ENCODE assay signal across 17 cellular contexts in genomic region chrX:80576267-80576666, GRCh38.
DNase-seq lines count a peak whose midpoint lies in the region; ATAC-seq and TF ChIP-seq lines count a peak whose summit lies in the region.
"Had no signal": no experiment of that assay in that cellular context is flagged by ENCODE, and none has a peak within 500 bp of the region (broad histone marks: within the 10 kb centered on the region; RNA-seq: fewer than 3 reads in every experiment).

No MANE protein-coding gene starts in this region.

- no peak overlapping the region for H3K27ac ChIP-seq in neural progenitor cell
- H3K27ac ChIP-seq: 22Rv1, BLaER1, C4-2B had no signal

- CTCF ChIA-PET in HEK293T (lab: Yijun Ruan, JAX): no interaction called here

- peaks cover 12% of the 10 kb centered on the region for H3K4me1 Mint-ChIP-seq in neural progenitor cell
- H3K4me1 Mint-ChIP-seq: B cell; CD4-positive, CD25-positive, alpha-beta regulatory T cell had no signal

- H2AFZ ChIP-seq in neural progenitor cell (replicated peaks): peak overlapping the region; percentile 55

- peaks cover 2% of the 10 kb centered on the region for H3K36me3 Mint-ChIP-seq in neural progenitor cell
- H3K36me3 Mint-ChIP-seq: CD4-positive, CD25-positive, alpha-beta regulatory T cell; CD8-positive, alpha-beta T cell had no signal

- no peaks in the 10 kb centered on the region for H3K79me2 ChIP-seq in neural progenitor cell (ENCODE audit: low read depth)

- POLR2A ChIA-PET in HEK293T (lab: Yijun Ruan, JAX): no interaction called here

- no peaks in the 10 kb centered on the region for H3K9me3 ChIP-seq in neural progenitor cell (ENCODE audit: low read depth)
- H3K9me3 ChIP-seq: Caco-2, HAP-1 had no signal

- no peak overlapping the region for H3K27ac Mint-ChIP-seq in neural progenitor cell
- H3K27ac Mint-ChIP-seq: B cell; CD8-positive, alpha-beta T cell had no signal

- no peak overlapping the region for H3K4me3 Mint-ChIP-seq in neural progenitor cell
- H3K4me3 Mint-ChIP-seq: B cell; CD4-positive, CD25-positive, alpha-beta regulatory T cell; CD8-positive, alpha-beta T cell had no signal

- peaks cover 25% of the 10 kb centered on the region for H3K9me3 Mint-ChIP-seq in neural progenitor cell
- H3K9me3 Mint-ChIP-seq: CD8-positive, alpha-beta T cell had no signal

- H3K9ac ChIP-seq in neural progenitor cell: no peak overlapping the region
- H3K9ac ChIP-seq: BLaER1 had no signal

- H3K27me3 Mint-ChIP-seq in neural progenitor cell (ENCODE audit: insufficient read depth, low read depth): peaks cover 3% of the 10 kb centered on the region
- H3K27me3 Mint-ChIP-seq: B cell; CD4-positive, CD25-positive, alpha-beta regulatory T cell had no signal

- H4K20me1 ChIP-seq in neural progenitor cell (ENCODE audit: low read depth): no peaks in the 10 kb centered on the region
- H4K20me1 ChIP-seq: BLaER1 had no signal

- no peaks in the 10 kb centered on the region for H3K27me3 ChIP-seq in neural progenitor cell

- DNase-seq in Right ventricle myocardium inferior (ENCODE audit: missing footprints) (no peak), Right ventricle myocardium superior (no peak), fibroblast of the aortic adventitia (ENCODE audit: low read depth) (peak; percentile 35), neural progenitor cell (ENCODE audit: low spot score) (no peak), HEK293T (ENCODE audit: extremely low spot score) (no peak)
- DNase-seq: Caco-2; CD4-positive, CD25-positive, alpha-beta regulatory T cell; CD8-positive, alpha-beta T cell; DMS153; DND-41; GOT3 had no signal

- no peak overlapping the region for H3K4me2 ChIP-seq in neural progenitor cell
- H3K4me2 ChIP-seq: BLaER1 had no signal

- no peaks in the 10 kb centered on the region for H3K36me3 ChIP-seq in neural progenitor cell
- H3K36me3 ChIP-seq: BLaER1, HAP-1 had no signal

- intact Hi-C loops in Right ventricle myocardium inferior (cut with DNase I): no loop called here
- intact Hi-C loops in Right ventricle myocardium superior (cut with DNase I): no loop called here

- H3K4me3 ChIP-seq in fibroblast of the aortic adventitia (ENCODE audit: low read depth, low read length) (no peak overlapping the region), neural progenitor cell (no peak overlapping the region)
- H3K4me3 ChIP-seq: BLaER1, HAP-1 had no signal

- H3K4me1 ChIP-seq in neural progenitor cell: peaks cover 6% of the 10 kb centered on the region
- H3K4me1 ChIP-seq: BLaER1, Caco-2, HAP-1 had no signal

- no peaks in the 10 kb centered on the region for H3F3A ChIP-seq in neural progenitor cell (ENCODE audit: low read depth)

- TF ChIP-seq CTCF in fibroblast of the aortic adventitia (IDR thresholded peaks at IDR 0.05; ENCODE audit: insufficient read depth, low read length): no peak
- no peak for TF ChIP-seq CTCF in neural progenitor cell (IDR thresholded peaks at IDR 0.05)

- ATAC-seq in Right ventricle myocardium inferior (peak; percentile 50), Right ventricle myocardium superior (ENCODE audit: poor library complexity) (no peak), HG02884 (IDR thresholded peaks at IDR 0.05; ENCODE audit: unreplicated experiment) (no peak)
- ATAC-seq: CD8-positive, alpha-beta T cell had no signal

TF ChIP-seq in HEK293T, 16 proteins besides CTCF, POLR2A, EP300 and RAD21:
- TF ChIP-seq ZNF384 (IDR thresholded peaks at IDR 0.05) (no peak), CTBP1 (IDR thresholded peaks at IDR 0.05; ENCODE audit: borderline replicate concordance) (no peak), FOXA1 (IDR thresholded peaks at IDR 0.05) (no peak), ELF4 (IDR thresholded peaks at IDR 0.05) (no peak), FOXM1 (IDR thresholded peaks at IDR 0.05; ENCODE audit: borderline replicate concordance) (no peak), ARNT (IDR thresholded peaks at IDR 0.05) (no peak), BHLHE40 (IDR thresholded peaks at IDR 0.05; ENCODE audit: borderline replicate concordance) (no peak), L3MBTL2 (conservative IDR thresholded peaks at IDR 0.05) (no peak), SUZ12 (IDR thresholded peaks at IDR 0.05) (no peak), LEF1 (IDR thresholded peaks at IDR 0.05; ENCODE audit: borderline replicate concordance) (no peak), NFRKB (IDR thresholded peaks at IDR 0.05) (no peak), FOXK2 (IDR thresholded peaks at IDR 0.05) (no peak), HDGF (IDR thresholded peaks at IDR 0.05; ENCODE audit: borderline replicate concordance) (no peak), TARDBP (IDR thresholded peaks at IDR 0.05) (no peak), SP1 (IDR thresholded peaks at IDR 0.05) (no peak), PKNOX1 (IDR thresholded peaks at IDR 0.05) (no peak)
